In the genomic region with DNA sequence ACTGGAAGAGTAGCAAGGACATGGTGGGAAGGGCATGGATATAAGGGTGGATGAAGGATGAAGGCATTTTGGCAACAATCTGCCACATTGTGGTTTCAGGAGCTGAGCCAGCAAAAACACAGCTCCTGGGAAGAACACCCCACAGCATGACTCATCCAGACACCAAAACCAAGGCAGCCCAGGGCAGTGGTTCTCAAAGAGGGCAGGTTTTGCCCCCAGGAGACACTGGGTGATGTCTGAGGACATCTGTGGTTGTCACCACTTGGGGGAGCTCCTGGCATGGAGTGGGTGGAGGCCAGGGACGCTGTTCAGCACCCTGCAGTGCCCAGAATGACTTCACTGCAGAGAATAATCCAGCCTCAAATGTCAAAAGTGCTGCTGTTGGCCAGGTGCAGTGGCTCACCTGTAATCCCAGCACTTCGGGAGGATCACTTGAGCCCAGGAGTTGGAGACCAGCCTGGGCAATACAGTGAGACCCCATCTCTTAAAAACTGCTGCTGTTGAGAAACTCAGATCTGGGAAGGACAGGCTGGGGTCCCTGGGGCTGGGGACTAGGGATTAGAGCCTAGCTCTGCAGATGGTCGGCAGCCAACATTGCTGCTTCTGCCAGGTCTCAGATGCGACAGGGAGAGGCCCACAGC, we compare ENCODE assay signal across 8 cellular contexts. TPM values are rescaled to one million over a fixed set of nuclear protein-coding genes. Genes with fewer than 3 reads are reported as not detected.
DNase-seq lines count a peak whose midpoint lies in the region; ATAC-seq and TF ChIP-seq lines count a peak whose summit lies in the region.

No MANE protein-coding gene starts in this region.

- H3K4me3 ChIP-seq in GM12864 (ENCODE audit: low read depth, low read length) (no peak overlapping the region), cardiac fibroblast (replicated peaks in 1 of 2; ENCODE audit: low read depth in 2 of 2, low read length in 2 of 2) (no peak overlapping the region), psoas muscle (no peak overlapping the region), prostate gland (no peak overlapping the region)

- H3K27ac ChIP-seq in psoas muscle, result no peak overlapping the region
- no peak overlapping the region for H3K27ac ChIP-seq in prostate gland

- H3K36me3 ChIP-seq in psoas muscle (ENCODE audit: insufficient read depth in 1 of 2, low read depth in 1 of 2), result no peaks in the 10 kb centered on the region
- H3K36me3 ChIP-seq in prostate gland, result no peaks in the 10 kb centered on the region

- H3K9me3 ChIP-seq in psoas muscle, result peaks cover 10% of the 10 kb centered on the region
- no peaks in the 10 kb centered on the region for H3K9me3 ChIP-seq in prostate gland

- intact Hi-C loops in psoas muscle (cut with DNase I), result no loop called here
- intact Hi-C loops in prostate gland (cut with DNase I), result no loop called here

- WGBS in psoas muscle, 3 donors, result 43 to 62% (median 46%) methylated on average over 4 of the region's 4 CpGs
- WGBS in prostate gland, result 66% methylated on average over 4 of the region's 4 CpGs

- DNase-seq in AG08395 (ENCODE audit: low spot score) (peak; percentile 76), GM12864 (ENCODE audit: low read depth) (no peak), RPMI7951 (ENCODE audit: low read depth) (peak; percentile 98), cardiac fibroblast (ENCODE audit: low read depth in 2 of 2) (peak; percentile 79 to 87), psoas muscle (no peak), NCI-H2107 (lab: John Stamatoyannopoulos, UW) (no peak), prostate gland (ENCODE audit: low spot score) (no peak)

- TF ChIP-seq CTCF in GM12864 (IDR thresholded peaks at IDR 0.05; ENCODE audit: low read depth, low read length, missing control alignments), result peak; percentile 24
- TF ChIP-seq CTCF in cardiac fibroblast (IDR thresholded peaks at IDR 0.05; ENCODE audit: low read depth, low read length), result peak; percentile 28
- peak; percentile 14 for TF ChIP-seq CTCF in psoas muscle (IDR thresholded peaks at IDR 0.05)
- peak in 1 of 4 experiments; percentile 17 for TF ChIP-seq CTCF in prostate gland (IDR thresholded peaks at IDR 0.05)

- TF ChIP-seq POLR2A in prostate gland (IDR thresholded peaks at IDR 0.05), result no peak

- H3K27me3 ChIP-seq in psoas muscle (ENCODE audit: insufficient read depth in 3 of 3, low read length in 2 of 3) (no peaks in the 10 kb centered on the region), prostate gland (replicated peaks; ENCODE audit: insufficient read depth) (no peaks in the 10 kb centered on the region)

- ATAC-seq in psoas muscle (peak in 1 of 4 donors; percentile 56), GM18511 (IDR thresholded peaks at IDR 0.05; ENCODE audit: unreplicated experiment) (no peak)

- H3K4me1 ChIP-seq in psoas muscle (no peaks in the 10 kb centered on the region), prostate gland (replicated peaks) (no peaks in the 10 kb centered on the region)

RNA-seq across cellular contexts. Expression of gene ZFR2, which starts 16.1 kb away (rescaled TPM):
- not detected in 2 replicates for total RNA-seq in RPMI7951 (2014; rRNA removed; shearing (Covaris generic))
- not detected for total RNA-seq in psoas muscle
- polyA plus RNA-seq in psoas muscle, result not detected
- 10 to 100 TPM in 1 of 2 donors, not detected in 1; 10.2 TPM for total RNA-seq in prostate gland

RNA-seq across cellular contexts. Expression of gene ATCAY, which starts 27.8 kb away (rescaled TPM):
- not detected in 2 replicates for total RNA-seq in RPMI7951 (2014; rRNA removed; shearing (Covaris generic))
- total RNA-seq in psoas muscle (not detected), prostate gland (1 to 10 TPM; 3.9 to 8.3 TPM)
- polyA plus RNA-seq in psoas muscle, result under 1 TPM in 1 of 3 donors, not detected in 2; 0.04 TPM

Comparison
In these comparisons a context has a peak if more than half of its experiments do, and no peak if none do; other contexts are left out.
1. DNase-seq: peak in AG08395 (single experiment), RPMI7951 (single experiment) and cardiac fibroblast (2 of 2); none in GM12864 (single experiment), psoas muscle (0 of 2), NCI-H2107 (single experiment) and prostate gland (single experiment).